ENCODE assay signal across 9 cellular contexts in genomic region chr10:100828744-100829102, GRCh38.
A peak's percentile ranks its signal among the peaks of the same experiment; 100 is the strongest.
DNase-seq lines count a peak whose midpoint lies in the region; ATAC-seq, FAIRE-seq and TF ChIP-seq lines count a peak whose summit lies in the region.
"Had no signal": no experiment of that assay in that cellular context is flagged by ENCODE, and none has a peak within 500 bp of the region (broad histone marks: within the 10 kb centered on the region; RNA-seq: fewer than 3 reads in every experiment).

No MANE protein-coding gene starts in this region.

- H3K27ac ChIP-seq in left ventricle myocardium inferior (replicated peaks): no peak overlapping the region

- POLR2A ChIA-PET in activated B cell treated with CpG ODN at 0.5 μM for 24 hours (lab: Charles Lee): no interaction called here

- peaks cover 41% of the 10 kb centered on the region for H3K4me1 Mint-ChIP-seq in activated B cell treated with CpG ODN at 0.5 μM for 24 hours
- H3K4me1 Mint-ChIP-seq in stimulated activated memory B cell treated with anti-CD40 and anti-IgM and Interleukin-4, amounts not matched to agents 10 μg/mL and 1 μg/mL and 100 μg/mL, for 72 hours: peaks cover 48% of the 10 kb centered on the region

- no peaks in the 10 kb centered on the region for H3K9me3 Mint-ChIP-seq in activated B cell treated with CpG ODN at 0.5 μM for 24 hours
- no peaks in the 10 kb centered on the region for H3K9me3 Mint-ChIP-seq in stimulated activated memory B cell treated with anti-CD40 and anti-IgM and Interleukin-4, amounts not matched to agents 10 μg/mL and 1 μg/mL and 100 μg/mL, for 72 hours

- DNase-seq in NCI-H1092 treated with DMSO at 0.1 percent for 48 hours (lab: John Stamatoyannopoulos, UW) (peak; percentile 1), NCI-H1092 (lab: John Stamatoyannopoulos, UW) (no peak), activated B cell treated with CpG ODN at 0.5 μM for 24 hours (no peak), left ventricle myocardium inferior (no peak), HTR-8/SVneo (ENCODE audit: insufficient read length, low spot score) (no peak), SHP77 treated with DMSO at 0.1 percent for 48 hours (lab: John Stamatoyannopoulos, UW) (no peak)

- no peaks in the 10 kb centered on the region for H3K36me3 Mint-ChIP-seq in activated B cell treated with CpG ODN at 0.5 μM for 24 hours (ENCODE audit: low read depth)
- no peaks in the 10 kb centered on the region for H3K36me3 Mint-ChIP-seq in stimulated activated memory B cell treated with anti-CD40 and anti-IgM and Interleukin-4, amounts not matched to agents 10 μg/mL and 1 μg/mL and 100 μg/mL, for 72 hours

- H3K9me3 ChIP-seq in left ventricle myocardium inferior (replicated peaks): no peaks in the 10 kb centered on the region

- peak overlapping the region; percentile 83 for H3K4me3 Mint-ChIP-seq in activated B cell treated with CpG ODN at 0.5 μM for 24 hours
- H3K4me3 Mint-ChIP-seq in stimulated activated memory B cell treated with anti-CD40 and anti-IgM and Interleukin-4, amounts not matched to agents 10 μg/mL and 1 μg/mL and 100 μg/mL, for 72 hours: peak overlapping the region; percentile 79

- no peaks in the 10 kb centered on the region for H3K36me3 ChIP-seq in left ventricle myocardium inferior

- H3K27me3 ChIP-seq in left ventricle myocardium inferior (ENCODE audit: low read depth): peaks cover 98% of the 10 kb centered on the region

- H3K4me3 ChIP-seq in left ventricle myocardium inferior: peak overlapping the region; percentile 58

- H3K27me3 Mint-ChIP-seq in activated B cell treated with CpG ODN at 0.5 μM for 24 hours: peaks cover 59% of the 10 kb centered on the region
- H3K27me3 Mint-ChIP-seq in stimulated activated memory B cell treated with anti-CD40 and anti-IgM and Interleukin-4, amounts not matched to agents 10 μg/mL and 1 μg/mL and 100 μg/mL, for 72 hours: peaks cover 78% of the 10 kb centered on the region

- H3K4me1 ChIP-seq in left ventricle myocardium inferior: peaks cover 45% of the 10 kb centered on the region

- CTCF ChIA-PET in activated B cell treated with CpG ODN at 0.5 μM for 24 hours (lab: Charles Lee): no interaction called here

- no peak for FAIRE-seq in HTR-8/SVneo (lab: Jason Lieb, UNC)

- TF ChIP-seq CTCF in activated B cell treated with CpG ODN at 0.5 μM for 24 hours (IDR thresholded peaks at IDR 0.05) (no peak), left ventricle myocardium inferior (IDR thresholded peaks at IDR 0.05; ENCODE audit: borderline replicate concordance) (no peak)

- intact Hi-C loops in activated B cell treated with CpG ODN at 0.5 μM for 24 hours (cut with micrococcal nuclease) (loop anchor here (1.0 to 10.0 kb wide), 6 partner anchors 158 to 1294 kb away; partner anchors contain the start of gene NKX2-3), left ventricle myocardium inferior (cut with micrococcal nuclease) (no loop called here)

- ATAC-seq in activated B cell treated with CpG ODN at 0.5 μM for 24 hours (ENCODE audit: low read depth) (peak; percentile 52), GM19467 (IDR thresholded peaks at IDR 0.05; ENCODE audit: unreplicated experiment) (no peak)
- no peak for ATAC-seq in stimulated activated memory B cell treated with anti-CD40 and anti-IgM and Interleukin-4, amounts not matched to agents 10 μg/mL and 1 μg/mL and 100 μg/mL, for 72 hours
- ATAC-seq: Panc1 had no signal

- H3K27ac Mint-ChIP-seq in activated B cell treated with CpG ODN at 0.5 μM for 24 hours: peak overlapping the region; percentile 53
- peak overlapping the region; percentile 70 for H3K27ac Mint-ChIP-seq in stimulated activated memory B cell treated with anti-CD40 and anti-IgM and Interleukin-4, amounts not matched to agents 10 μg/mL and 1 μg/mL and 100 μg/mL, for 72 hours
